15 cellular contexts compared by ENCODE assay signal in the genomic region with DNA sequence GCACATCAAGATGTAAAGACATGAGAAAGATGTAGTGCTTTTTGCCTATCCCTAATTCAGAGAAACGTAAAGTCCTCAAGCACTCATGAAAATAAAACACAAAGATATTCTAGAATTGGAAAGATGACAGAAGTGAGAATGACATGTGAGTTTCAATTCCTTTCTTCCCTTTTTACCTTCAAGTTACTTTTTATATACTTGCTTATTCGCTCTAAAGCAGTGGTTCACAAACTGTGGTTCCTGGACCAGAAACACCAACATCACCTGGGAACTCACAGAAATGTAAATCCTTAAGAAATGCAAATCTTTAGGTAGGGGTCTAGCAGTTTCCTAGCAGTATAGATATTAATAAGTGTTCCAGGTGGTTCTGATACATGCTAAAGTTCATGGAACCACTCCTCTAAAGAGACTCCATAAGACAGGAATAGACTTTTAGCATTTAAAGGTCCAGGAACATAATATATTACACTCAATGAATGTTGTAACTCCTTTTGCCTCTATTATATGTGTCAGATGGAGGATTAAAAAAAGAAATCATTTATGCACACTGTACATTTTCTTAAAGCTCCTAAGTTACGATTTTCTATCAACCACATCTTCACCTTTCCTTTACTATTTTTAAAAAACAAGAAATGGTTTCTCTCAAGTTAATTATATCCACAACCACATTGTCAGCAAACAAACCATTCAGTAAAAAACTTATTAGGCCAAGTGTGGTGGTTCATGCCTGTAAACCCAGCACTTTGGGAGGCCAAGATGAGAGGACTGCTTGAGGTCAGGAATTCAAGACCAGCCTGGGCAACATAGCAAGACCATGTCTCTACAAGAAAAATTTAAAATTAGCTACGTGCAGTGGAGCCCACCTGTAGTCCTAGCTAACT. TPM values are rescaled to one million over a fixed set of nuclear protein-coding genes. Genes with fewer than 3 reads are reported as not detected.
DNase-seq lines count a peak whose midpoint lies in the region; ATAC-seq, FAIRE-seq and TF ChIP-seq lines count a peak whose summit lies in the region.
"Had no signal": no experiment of that assay in that cellular context is flagged by ENCODE, and none has a peak within 500 bp of the region (broad histone marks: within the 10 kb centered on the region; RNA-seq: fewer than 3 reads in every experiment).

No MANE protein-coding gene starts in this region.

- no peak for ATAC-seq in stimulated activated naive CD8-positive, alpha-beta T cell treated with anti-CD3 and anti-CD28 coated beads, Interleukin-15, Interleukin-2, amounts not matched to agents 100 U/mL and 50 U/mL, for 24 hours
- ATAC-seq in HG03378 (IDR thresholded peaks at IDR 0.05; ENCODE audit: unreplicated experiment): peak; percentile 79
- ATAC-seq in effector memory CD8-positive, alpha-beta T cell (replicated peaks): no peak
- ATAC-seq: SK-N-SH treated with all-trans-retinoic acid at 6 μM for 48 hours had no signal

- peaks cover 18% of the 10 kb centered on the region for H3K36me3 Mint-ChIP-seq in stimulated activated naive CD8-positive, alpha-beta T cell treated with anti-CD3 and anti-CD28 coated beads, Interleukin-15, Interleukin-2, amounts not matched to agents 100 ng/mL and 50 ng/mL, for 24 hours (ENCODE audit: low read depth)
- H3K36me3 Mint-ChIP-seq in effector memory CD8-positive, alpha-beta T cell (ENCODE audit: insufficient read depth): peaks cover 34% of the 10 kb centered on the region
- H3K36me3 Mint-ChIP-seq in activated naive CD8-positive, alpha-beta T cell treated with anti-CD3 and anti-CD28 coated beads for 36 hours: peaks cover 3% of the 10 kb centered on the region

- DNase-seq in stimulated activated naive CD8-positive, alpha-beta T cell treated with anti-CD3 and anti-CD28 coated beads, Interleukin-15, Interleukin-2, amounts not matched to agents 100 U/mL and 50 U/mL, for 24 hours: no peak
- DNase-seq in H54 (ENCODE audit: insufficient read length, low spot score) (no peak), NCI-H2029 (lab: John Stamatoyannopoulos, UW) (no peak), AML-193 (lab: John Stamatoyannopoulos, UW) (no peak)
- DNase-seq in effector memory CD8-positive, alpha-beta T cell: no peak
- DNase-seq in activated naive CD8-positive, alpha-beta T cell treated with anti-CD3 and anti-CD28 coated beads for 36 hours: no peak
- DNase-seq: activated CD8-positive, alpha-beta memory T cell treated with anti-CD3 and anti-CD28 coated beads for 24 hours; anterior cingulate cortex; erythroblast; NCI-H2171 treated with DMSO at 0.1 percent for 48 hours; upper lobe of left lung had no signal

- FAIRE-seq in H54 (lab: Jason Lieb, UNC): peak; percentile 88
- FAIRE-seq: keratinocyte had no signal

- H3K9me3 Mint-ChIP-seq in stimulated activated naive CD8-positive, alpha-beta T cell treated with anti-CD3 and anti-CD28 coated beads, Interleukin-15, Interleukin-2, amounts not matched to agents 100 ng/mL and 50 ng/mL, for 24 hours: no peaks in the 10 kb centered on the region
- no peaks in the 10 kb centered on the region for H3K9me3 Mint-ChIP-seq in effector memory CD8-positive, alpha-beta T cell
- no peaks in the 10 kb centered on the region for H3K9me3 Mint-ChIP-seq in activated naive CD8-positive, alpha-beta T cell treated with anti-CD3 and anti-CD28 coated beads for 36 hours

- no peaks in the 10 kb centered on the region for H3K27me3 Mint-ChIP-seq in stimulated activated naive CD8-positive, alpha-beta T cell treated with anti-CD3 and anti-CD28 coated beads, Interleukin-15, Interleukin-2, amounts not matched to agents 100 ng/mL and 50 ng/mL, for 24 hours
- H3K27me3 Mint-ChIP-seq in effector memory CD8-positive, alpha-beta T cell: no peaks in the 10 kb centered on the region
- H3K27me3 Mint-ChIP-seq in activated naive CD8-positive, alpha-beta T cell treated with anti-CD3 and anti-CD28 coated beads for 36 hours: no peaks in the 10 kb centered on the region

- peaks cover 20% of the 10 kb centered on the region for H3K4me1 Mint-ChIP-seq in stimulated activated naive CD8-positive, alpha-beta T cell treated with anti-CD3 and anti-CD28 coated beads, Interleukin-15, Interleukin-2, amounts not matched to agents 100 ng/mL and 50 ng/mL, for 24 hours (ENCODE audit: low read depth)
- H3K4me1 Mint-ChIP-seq in effector memory CD8-positive, alpha-beta T cell (ENCODE audit: low read depth in 2 of 2): peaks cover 6 to 20% of the 10 kb centered on the region in 2 donors
- peaks cover 13% of the 10 kb centered on the region for H3K4me1 Mint-ChIP-seq in activated naive CD8-positive, alpha-beta T cell treated with anti-CD3 and anti-CD28 coated beads for 36 hours

- H3K27ac Mint-ChIP-seq in stimulated activated naive CD8-positive, alpha-beta T cell treated with anti-CD3 and anti-CD28 coated beads, Interleukin-15, Interleukin-2, amounts not matched to agents 100 ng/mL and 50 ng/mL, for 24 hours: peak overlapping the region; percentile 80
- peak overlapping the region in 1 of 2 donors; percentile 77 for H3K27ac Mint-ChIP-seq in effector memory CD8-positive, alpha-beta T cell
- H3K27ac Mint-ChIP-seq in activated naive CD8-positive, alpha-beta T cell treated with anti-CD3 and anti-CD28 coated beads for 36 hours: no peak overlapping the region

- TF ChIP-seq POLR2A in H54 (IDR thresholded peaks at IDR 0.05; ENCODE audit: low read depth, low read length): no peak

- H3K4me3 Mint-ChIP-seq in stimulated activated naive CD8-positive, alpha-beta T cell treated with anti-CD3 and anti-CD28 coated beads, Interleukin-15, Interleukin-2, amounts not matched to agents 100 ng/mL and 50 ng/mL, for 24 hours: peak overlapping the region; percentile 30
- H3K4me3 Mint-ChIP-seq in effector memory CD8-positive, alpha-beta T cell: no peak overlapping the region
- no peak overlapping the region for H3K4me3 Mint-ChIP-seq in activated naive CD8-positive, alpha-beta T cell treated with anti-CD3 and anti-CD28 coated beads for 36 hours

RNA-seq across cellular contexts. Expression of gene ERP44, which starts 39.9 kb away (rescaled TPM):
- 10 to 100 TPM; 11.4 to 11.6 TPM for total RNA-seq in activated naive CD8-positive, alpha-beta T cell treated with anti-CD3 and anti-CD28 coated beads for 36 hours

RNA-seq across cellular contexts. Expression of gene INVS, which starts 40.1 kb away (rescaled TPM):
- total RNA-seq in activated naive CD8-positive, alpha-beta T cell treated with anti-CD3 and anti-CD28 coated beads for 36 hours: 10 to 100 TPM; 16.4 to 16.8 TPM
